Comparison of ENCODE assay signal across 1 cellular context in the genomic region with DNA sequence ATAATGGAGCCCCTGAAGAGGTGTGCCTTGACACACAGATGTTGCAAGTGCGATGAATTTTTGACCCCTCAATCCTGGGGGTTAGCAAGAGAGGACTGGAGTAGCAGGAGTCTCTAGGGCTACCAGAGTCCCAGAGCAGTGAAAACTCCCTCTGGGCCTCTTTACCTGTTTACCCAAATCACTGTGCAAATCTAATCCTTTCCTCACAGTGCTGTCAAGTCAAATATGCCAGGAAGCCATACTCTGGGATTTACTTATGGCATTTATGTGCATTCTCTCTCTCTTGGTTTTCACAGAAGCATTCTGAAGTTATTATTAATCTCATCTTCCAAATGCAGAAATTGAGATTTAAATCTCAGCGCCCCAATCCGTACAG.
TF ChIP-seq lines count a peak whose summit lies in the region.

No MANE protein-coding gene starts in this region.

TF ChIP-seq in GM23338, 12 proteins besides CTCF, POLR2A, EP300 and RAD21 (continued from another document):
- TF ChIP-seq, protein P1, sequence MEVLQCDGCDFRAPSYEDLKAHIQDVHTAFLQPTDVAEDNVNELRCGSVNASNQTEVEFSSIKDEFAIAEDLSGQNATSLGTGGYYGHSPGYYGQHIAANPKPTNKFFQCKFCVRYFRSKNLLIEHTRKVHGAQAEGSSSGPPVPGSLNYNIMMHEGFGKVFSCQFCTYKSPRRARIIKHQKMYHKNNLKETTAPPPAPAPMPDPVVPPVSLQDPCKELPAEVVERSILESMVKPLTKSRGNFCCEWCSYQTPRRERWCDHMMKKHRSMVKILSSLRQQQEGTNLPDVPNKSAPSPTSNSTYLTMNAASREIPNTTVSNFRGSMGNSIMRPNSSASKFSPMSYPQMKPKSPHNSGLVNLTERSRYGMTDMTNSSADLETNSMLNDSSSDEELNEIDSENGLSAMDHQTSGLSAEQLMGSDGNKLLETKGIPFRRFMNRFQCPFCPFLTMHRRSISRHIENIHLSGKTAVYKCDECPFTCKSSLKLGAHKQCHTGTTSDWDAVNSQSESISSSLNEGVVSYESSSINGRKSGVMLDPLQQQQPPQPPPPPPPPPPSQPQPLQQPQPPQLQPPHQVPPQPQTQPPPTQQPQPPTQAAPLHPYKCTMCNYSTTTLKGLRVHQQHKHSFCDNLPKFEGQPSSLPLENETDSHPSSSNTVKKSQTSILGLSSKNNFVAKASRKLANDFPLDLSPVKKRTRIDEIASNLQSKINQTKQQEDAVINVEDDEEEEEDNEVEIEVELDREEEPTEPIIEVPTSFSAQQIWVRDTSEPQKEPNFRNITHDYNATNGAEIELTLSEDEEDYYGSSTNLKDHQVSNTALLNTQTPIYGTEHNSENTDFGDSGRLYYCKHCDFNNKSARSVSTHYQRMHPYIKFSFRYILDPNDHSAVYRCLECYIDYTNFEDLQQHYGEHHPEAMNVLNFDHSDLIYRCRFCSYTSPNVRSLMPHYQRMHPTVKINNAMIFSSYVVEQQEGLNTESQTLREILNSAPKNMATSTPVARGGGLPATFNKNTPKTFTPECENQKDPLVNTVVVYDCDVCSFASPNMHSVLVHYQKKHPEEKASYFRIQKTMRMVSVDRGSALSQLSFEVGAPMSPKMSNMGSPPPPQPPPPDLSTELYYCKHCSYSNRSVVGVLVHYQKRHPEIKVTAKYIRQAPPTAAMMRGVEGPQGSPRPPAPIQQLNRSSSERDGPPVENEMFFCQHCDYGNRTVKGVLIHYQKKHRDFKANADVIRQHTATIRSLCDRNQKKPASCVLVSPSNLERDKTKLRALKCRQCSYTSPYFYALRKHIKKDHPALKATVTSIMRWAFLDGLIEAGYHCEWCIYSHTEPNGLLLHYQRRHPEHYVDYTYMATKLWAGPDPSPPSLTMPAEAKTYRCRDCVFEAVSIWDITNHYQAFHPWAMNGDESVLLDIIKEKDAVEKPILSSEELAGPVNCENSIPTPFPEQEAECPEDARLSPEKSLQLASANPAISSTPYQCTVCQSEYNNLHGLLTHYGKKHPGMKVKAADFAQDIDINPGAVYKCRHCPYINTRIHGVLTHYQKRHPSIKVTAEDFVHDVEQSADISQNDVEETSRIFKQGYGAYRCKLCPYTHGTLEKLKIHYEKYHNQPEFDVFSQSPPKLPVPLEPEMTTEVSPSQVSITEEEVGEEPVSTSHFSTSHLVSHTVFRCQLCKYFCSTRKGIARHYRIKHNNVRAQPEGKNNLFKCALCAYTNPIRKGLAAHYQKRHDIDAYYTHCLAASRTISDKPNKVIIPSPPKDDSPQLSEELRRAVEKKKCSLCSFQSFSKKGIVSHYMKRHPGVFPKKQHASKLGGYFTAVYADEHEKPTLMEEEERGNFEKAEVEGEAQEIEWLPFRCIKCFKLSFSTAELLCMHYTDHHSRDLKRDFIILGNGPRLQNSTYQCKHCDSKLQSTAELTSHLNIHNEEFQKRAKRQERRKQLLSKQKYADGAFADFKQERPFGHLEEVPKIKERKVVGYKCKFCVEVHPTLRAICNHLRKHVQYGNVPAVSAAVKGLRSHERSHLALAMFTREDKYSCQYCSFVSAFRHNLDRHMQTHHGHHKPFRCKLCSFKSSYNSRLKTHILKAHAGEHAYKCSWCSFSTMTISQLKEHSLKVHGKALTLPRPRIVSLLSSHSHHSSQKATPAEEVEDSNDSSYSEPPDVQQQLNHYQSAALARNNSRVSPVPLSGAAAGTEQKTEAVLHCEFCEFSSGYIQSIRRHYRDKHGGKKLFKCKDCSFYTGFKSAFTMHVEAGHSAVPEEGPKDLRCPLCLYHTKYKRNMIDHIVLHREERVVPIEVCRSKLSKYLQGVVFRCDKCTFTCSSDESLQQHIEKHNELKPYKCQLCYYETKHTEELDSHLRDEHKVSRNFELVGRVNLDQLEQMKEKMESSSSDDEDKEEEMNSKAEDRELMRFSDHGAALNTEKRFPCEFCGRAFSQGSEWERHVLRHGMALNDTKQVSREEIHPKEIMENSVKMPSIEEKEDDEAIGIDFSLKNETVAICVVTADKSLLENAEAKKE (CRISPR knock-in tag; IDR thresholded peaks at IDR 0.05), result no peak
- TF ChIP-seq EZH2phosphoT487 (IDR thresholded peaks at IDR 0.05; ENCODE audit: unreplicated experiment) (no peak), CREB1 (CRISPR knock-in tag; IDR thresholded peaks at IDR 0.05; ENCODE audit: low read depth) (no peak), STAT1 (IDR thresholded peaks at IDR 0.05; ENCODE audit: unreplicated experiment) (no peak), POLR2AphosphoS5 (IDR thresholded peaks at IDR 0.05; ENCODE audit: low read depth) (no peak)
